ENCODE assay signal across 11 cellular contexts in the genomic region with DNA sequence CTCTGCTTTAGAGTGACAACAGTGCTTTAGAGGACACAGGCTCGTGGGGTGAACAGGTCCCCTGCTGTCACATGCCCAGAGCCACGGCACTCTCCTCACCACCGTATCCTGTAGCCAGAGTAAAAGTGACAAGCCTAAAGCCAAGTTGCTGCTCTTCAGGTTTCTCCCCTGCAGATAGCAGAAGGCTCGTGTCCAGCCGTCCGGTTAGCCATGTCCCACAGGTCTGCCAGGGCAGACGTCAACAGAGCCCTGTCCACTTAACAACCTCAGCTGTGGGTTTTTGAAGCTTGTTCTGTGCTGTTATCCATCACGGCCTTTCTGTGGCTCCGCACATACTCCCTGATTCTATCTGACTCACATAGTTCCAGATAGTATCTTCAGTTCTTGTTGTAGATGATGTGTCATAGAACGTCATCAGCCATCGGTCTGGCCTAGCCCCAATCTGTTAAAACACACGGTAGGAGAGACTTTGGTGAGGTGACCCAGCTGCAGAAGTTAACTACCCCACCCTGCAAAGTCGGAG.
DNase-seq lines count a peak whose midpoint lies in the region; ATAC-seq, FAIRE-seq and TF ChIP-seq lines count a peak whose summit lies in the region.
"Had no signal": no experiment of that assay in that cellular context is flagged by ENCODE, and none has a peak within 500 bp of the region (broad histone marks: within the 10 kb centered on the region; RNA-seq: fewer than 3 reads in every experiment).

No MANE protein-coding gene starts in this region.

- H3K36me3 ChIP-seq in K562 (ENCODE audit: control insufficient read depth, insufficient read depth, low read length) (no peaks in the 10 kb centered on the region), hepatocyte (replicated peaks; ENCODE audit: insufficient read depth, low read depth) (no peaks in the 10 kb centered on the region)

- no TSS peak for BruUV-seq in K562 (replicated peaks; lab: Mats Ljungman, UMichigan)

- POLR2A ChIA-PET in activated CD8-positive, alpha-beta T cell treated with anti-CD3 and anti-CD28 coated beads for 36 hours (lab: Charles Lee) = interaction anchor here (1.0 kb wide), 1 partner anchor 41 kb away, joined by 3 read pairs; no protein-coding TSS in a partner anchor
- POLR2A ChIA-PET in activated CD8-positive, alpha-beta T cell treated with anti-CD3 and anti-CD28 coated beads, Interleukin-2, amount 10 ng/mL, durations not matched to agents 7 days and 5 days (lab: Charles Lee) = no interaction called here
- POLR2A ChIA-PET in K562 (lab: Yijun Ruan, JAX) = interaction anchor here (1.1 kb wide), 1 partner anchor 22 kb away, joined by 3 read pairs; no protein-coding TSS in a partner anchor

- 24% methylated on average over 13 of the region's 13 CpGs for WGBS in K562 (ENCODE audit: insufficient coverage, low coverage, missing lambda C conversion rate)
- 81% methylated on average over 13 of the region's 13 CpGs for WGBS in hepatocyte (ENCODE audit: low lambda C conversion rate, missing lambda C conversion rate)

- CTCF ChIA-PET in activated CD8-positive, alpha-beta T cell treated with anti-CD3 and anti-CD28 coated beads for 36 hours (lab: Charles Lee) = no interaction called here
- CTCF ChIA-PET in activated CD8-positive, alpha-beta T cell treated with anti-CD3 and anti-CD28 coated beads, Interleukin-2, amount 10 ng/mL, durations not matched to agents 7 days and 5 days (lab: Charles Lee) = interaction anchor here (1.2 kb wide), 1 partner anchor 16 kb away, joined by 3 read pairs; no protein-coding TSS in a partner anchor
- CTCF ChIA-PET in K562 (lab: Yijun Ruan, JAX; ENCODE audit: low intra/inter-chr PET ratio) = no interaction called here

- H3K4me2 ChIP-seq in K562 (ENCODE audit: insufficient read depth, low read length) (no peak overlapping the region; the same call in 1 of the 2 replicates), hepatocyte (no peak overlapping the region)

- no peak for TF ChIP-seq CTCF in activated CD8-positive, alpha-beta T cell treated with anti-CD3 and anti-CD28 coated beads for 36 hours (IDR thresholded peaks at IDR 0.05)
- TF ChIP-seq CTCF in K562 (IDR thresholded peaks at IDR 0.05 in 2 of 3, conservative IDR thresholded peaks at IDR 0.05 in 1 of 3; ENCODE audit: insufficient read depth in 2 of 3, low read depth in 1 of 3, low read length in 3 of 3) (no peak), hepatocyte (IDR thresholded peaks at IDR 0.05; ENCODE audit: poor library complexity) (no peak)

- peaks cover 53% of the 10 kb centered on the region for H3K4me1 Mint-ChIP-seq in activated CD8-positive, alpha-beta T cell treated with anti-CD3 and anti-CD28 coated beads for 36 hours (ENCODE audit: low read depth)
- peaks cover 75% of the 10 kb centered on the region for H3K4me1 Mint-ChIP-seq in activated CD8-positive, alpha-beta T cell treated with anti-CD3 and anti-CD28 coated beads, Interleukin-2, amount 10 ng/mL, durations not matched to agents 7 days and 5 days (ENCODE audit: low read depth)

- no peaks in the 10 kb centered on the region for H3K9me1 ChIP-seq in K562 (ENCODE audit: control insufficient read depth, insufficient read depth, low read length)

- H3K9ac ChIP-seq in K562 (ENCODE audit: insufficient read depth in 1 of 2, low read depth in 2 of 2, low read length in 2 of 2) = peak overlapping the region in 1 of 2 experiments; percentile 6; a peak in 1 of 4 replicates

- peak; percentile 15 for FAIRE-seq in K562 (lab: Jason Lieb, UNC)

- H3K36me3 Mint-ChIP-seq in activated CD8-positive, alpha-beta T cell treated with anti-CD3 and anti-CD28 coated beads for 36 hours (ENCODE audit: low read depth) = peaks cover 8% of the 10 kb centered on the region
- H3K36me3 Mint-ChIP-seq in activated CD8-positive, alpha-beta T cell treated with anti-CD3 and anti-CD28 coated beads, Interleukin-2, amount 10 ng/mL, durations not matched to agents 7 days and 5 days (ENCODE audit: low read depth) = peaks cover 55% of the 10 kb centered on the region

- intact Hi-C loops in activated CD8-positive, alpha-beta T cell treated with anti-CD3 and anti-CD28 coated beads for 36 hours (cut with micrococcal nuclease) = no loop called here
- intact Hi-C loops in K562 (cut with micrococcal nuclease) = no loop called here

- peak; percentile 48; the same call in 1 of the 2 replicates for TF ChIP-seq EP300 in K562 (IDR thresholded peaks at IDR 0.05; ENCODE audit: low read length)

- H3K4me3 ChIP-seq in K562 (no peak overlapping the region), hepatocyte (no peak overlapping the region)

- TF ChIP-seq RAD21 in K562 (CRISPR knock-in tag; conservative IDR thresholded peaks at IDR 0.05 in 1 of 2, IDR thresholded peaks at IDR 0.05 in 1 of 2) = no peak

- H3K27ac ChIP-seq in K562 (ENCODE audit: extremely low read depth, low read depth, low read length) (no peak overlapping the region), hepatocyte (no peak overlapping the region)

- H3K79me2 ChIP-seq in K562 (ENCODE audit: control insufficient read depth, insufficient read depth, low read length) (no peaks in the 10 kb centered on the region), hepatocyte (no peaks in the 10 kb centered on the region)

- H3K27ac Mint-ChIP-seq in activated CD8-positive, alpha-beta T cell treated with anti-CD3 and anti-CD28 coated beads for 36 hours = peak overlapping the region; percentile 4
- H3K27ac Mint-ChIP-seq in activated CD8-positive, alpha-beta T cell treated with anti-CD3 and anti-CD28 coated beads, Interleukin-2, amount 10 ng/mL, durations not matched to agents 7 days and 5 days = no peak overlapping the region

- no peaks in the 10 kb centered on the region for H3K27me3 ChIP-seq in K562 (ENCODE audit: control insufficient read depth in 2 of 2, insufficient read depth in 2 of 2, low read length in 2 of 2)
- H3K27me3 ChIP-seq in hepatocyte = no peaks in the 10 kb centered on the region

- H3K9me3 ChIP-seq in K562 (replicated peaks; ENCODE audit: control insufficient read depth, insufficient read depth, low read depth, low read length) (no peaks in the 10 kb centered on the region), hepatocyte (ENCODE audit: low read depth) (no peaks in the 10 kb centered on the region)

- H2AFZ ChIP-seq in K562 (ENCODE audit: low read depth, low read length) (no peak overlapping the region; the same call in 1 of the 2 replicates), hepatocyte (no peak overlapping the region)

- no peak for DNase-seq in activated CD8-positive, alpha-beta T cell treated with anti-CD3 and anti-CD28 coated beads for 36 hours
- DNase-seq in activated CD8-positive, alpha-beta T cell treated with anti-CD3 and anti-CD28 coated beads, Interleukin-2, amount 10 ng/mL, durations not matched to agents 7 days and 5 days = no peak
- DNase-seq in M059J (ENCODE audit: low read depth) = peak; percentile 94
- peak; percentile 34 to 59 (median 38) for DNase-seq in K562 (ENCODE audit: extremely low read depth in 1 of 4, low spot score in 3 of 4)
- DNase-seq in non-pigmented ciliary epithelial cell (ENCODE audit: low read depth) = peak; percentile 50
- DNase-seq in glomerular visceral epithelial cell (ENCODE audit: extremely low spot score) = no peak
- no peak for DNase-seq in hepatocyte (ENCODE audit: low spot score)
- no peak for DNase-seq in DMS153 treated with DMSO at 0.1 percent for 48 hours (lab: John Stamatoyannopoulos, UW; ENCODE audit: unreplicated experiment)
- DNase-seq: activated effector memory CD4-positive, alpha-beta T cell treated with anti-CD3 and anti-CD28 coated beads, Interleukin-2, amount 50 U/mL, for 16 hours; NCI-H1694 had no signal

- in situ Hi-C loops in K562 (cut with MboI) = no loop called here

- H3K9me2 ChIP-seq in hepatocyte (replicated peaks; ENCODE audit: insufficient read depth) = no peaks in the 10 kb centered on the region

- H3K4me1 ChIP-seq in K562 (replicated peaks in 1 of 2; ENCODE audit: control insufficient read depth in 2 of 2, insufficient read depth in 2 of 2, low read length in 2 of 2) (peaks cover 39 to 40% of the 10 kb centered on the region in 2 experiments), hepatocyte (ENCODE audit: insufficient read depth) (peaks cover 9% of the 10 kb centered on the region)

- H3K9me3 Mint-ChIP-seq in activated CD8-positive, alpha-beta T cell treated with anti-CD3 and anti-CD28 coated beads for 36 hours = peaks cover 6% of the 10 kb centered on the region
- peaks cover 2% of the 10 kb centered on the region for H3K9me3 Mint-ChIP-seq in activated CD8-positive, alpha-beta T cell treated with anti-CD3 and anti-CD28 coated beads, Interleukin-2, amount 10 ng/mL, durations not matched to agents 7 days and 5 days (ENCODE audit: insufficient read depth)

- TF ChIP-seq POLR2A in K562 (conservative IDR thresholded peaks at IDR 0.05) = no peak

- H4K20me1 ChIP-seq in K562 (replicated peaks; ENCODE audit: control insufficient read depth, insufficient read depth, low read length) (peaks cover 3% of the 10 kb centered on the region; the same call in 1 of the 2 replicates), hepatocyte (ENCODE audit: insufficient read depth, poor library complexity, severe bottlenecking) (no peaks in the 10 kb centered on the region)

- peak; percentile 75 for ATAC-seq in activated CD8-positive, alpha-beta T cell treated with anti-CD3 and anti-CD28 coated beads for 36 hours
- no peak for ATAC-seq in activated CD8-positive, alpha-beta T cell treated with anti-CD3 and anti-CD28 coated beads, Interleukin-2, amount 10 ng/mL, durations not matched to agents 7 days and 5 days
- no peak; the same call in 2 of the 3 replicates for ATAC-seq in K562
- ATAC-seq: sciatic nerve had no signal

- no peaks in the 10 kb centered on the region for H3K27me3 Mint-ChIP-seq in activated CD8-positive, alpha-beta T cell treated with anti-CD3 and anti-CD28 coated beads for 36 hours
- no peaks in the 10 kb centered on the region for H3K27me3 Mint-ChIP-seq in activated CD8-positive, alpha-beta T cell treated with anti-CD3 and anti-CD28 coated beads, Interleukin-2, amount 10 ng/mL, durations not matched to agents 7 days and 5 days (ENCODE audit: low read depth)

- H3K4me3 Mint-ChIP-seq in activated CD8-positive, alpha-beta T cell treated with anti-CD3 and anti-CD28 coated beads for 36 hours = no peak overlapping the region
- no peak overlapping the region for H3K4me3 Mint-ChIP-seq in activated CD8-positive, alpha-beta T cell treated with anti-CD3 and anti-CD28 coated beads, Interleukin-2, amount 10 ng/mL, durations not matched to agents 7 days and 5 days

TF ChIP-seq in K562, 482 proteins besides CTCF, POLR2A, EP300 and RAD21 (continues in another document):
- TF ChIP-seq TGIF2 (CRISPR knock-in tag; IDR thresholded peaks at IDR 0.05) = no peak
- no peak for TF ChIP-seq ZNF316 (IDR thresholded peaks at IDR 0.05)
- no peak for TF ChIP-seq ZNF431 (CRISPR knock-in tag; IDR thresholded peaks at IDR 0.05)

Comparison
In these comparisons a context has a peak if more than half of its experiments do, and no peak if none do; other contexts are left out.
1. DNase-seq: peak in M059J (single experiment), K562 (4 of 4) and non-pigmented ciliary epithelial cell (single experiment); none in activated CD8-positive, alpha-beta T cell treated with anti-CD3 and anti-CD28 coated beads for 36 hours (single experiment), activated CD8-positive, alpha-beta T cell treated with anti-CD3 and anti-CD28 coated beads, Interleukin-2, amount 10 ng/mL, durations not matched to agents 7 days and 5 days (single experiment), glomerular visceral epithelial cell (single experiment), hepatocyte (single experiment) and DMS153 treated with DMSO at 0.1 percent for 48 hours (single experiment).